27 cellular contexts compared by ENCODE assay signal in the genomic region with DNA sequence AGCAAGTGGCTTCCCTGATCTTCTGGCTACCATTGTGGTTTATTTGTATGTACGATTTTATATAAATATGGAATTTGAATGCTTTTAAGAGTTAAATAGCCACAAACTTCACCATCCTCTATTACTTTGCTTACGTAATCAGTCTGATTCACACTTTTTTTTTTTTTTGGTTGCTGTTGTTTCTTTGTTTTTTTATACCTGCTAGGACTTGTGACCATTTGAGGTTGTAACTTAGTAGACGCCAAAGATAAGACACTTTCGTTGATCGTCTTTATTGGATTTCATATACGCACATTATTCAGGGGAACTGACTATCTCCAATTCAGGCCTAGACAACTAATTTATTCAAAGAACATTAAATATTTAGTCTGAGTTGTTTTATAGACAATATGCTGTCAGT.
"Had no signal": no experiment of that assay in that cellular context is flagged by ENCODE, and none has a peak within 500 bp of the region (broad histone marks: within the 10 kb centered on the region; RNA-seq: fewer than 3 reads in every experiment).

No MANE protein-coding gene starts in this region.

- H3K4me1 ChIP-seq: left lung, lower lobe of right lung, parathyroid adenoma, right atrium auricular region, right lobe of liver, tibial nerve, uterus had no signal

- H3K4me3 ChIP-seq: left lung, lower lobe of right lung, neural progenitor cell, right atrium auricular region, right lobe of liver, smooth muscle cell, tibial nerve, uterus had no signal

- H3K79me2 ChIP-seq: parathyroid adenoma had no signal

- H3K9ac ChIP-seq: neural progenitor cell, parathyroid adenoma had no signal

- H2AFZ ChIP-seq: neural progenitor cell, parathyroid adenoma had no signal

- ATAC-seq: left colon; left lung; lower lobe of right lung; natural killer cell; right lobe of liver; stimulated activated memory B cell treated with anti-CD40 and anti-IgM and Interleukin-4, amounts not matched to agents 10 μg/mL and 1 μg/mL and 100 μg/mL, for 72 hours; stimulated activated naive CD8-positive, alpha-beta T cell treated with anti-CD3 and anti-CD28 coated beads, Interleukin-15, amount 100 ng/mL, for 72 hours had no signal

- FAIRE-seq: islet of Langerhans, kidney had no signal

- DNase-seq: immature natural killer cell; kidney; left colon; left lung; lower lobe of right lung; mesendoderm; naive B cell; natural killer cell; nephron progenitor cell; occipital lobe; right lobe of liver; stimulated activated CD4-positive, alpha-beta T cell treated with anti-CD3 and anti-CD28 coated beads, Interleukin-1b, Interleukin-23, amount 100 ng/mL, for 48 hours; stimulated activated CD4-positive, alpha-beta T cell treated with anti-CD3 and anti-CD28 coated beads, Interleukin-2, amount 100 ng/mL, for 48 hours; stimulated activated CD4-positive, alpha-beta T cell treated with anti-CD3 and anti-CD28 coated beads, Interleukin-4, amount 100 ng/mL, for 4 hours; stimulated activated CD8-positive, alpha-beta memory T cell treated with anti-CD3 and anti-CD28 coated beads, Interleukin-4, amount 100 ng/mL, for 48 hours; stimulated activated naive CD4-positive, alpha-beta T cell treated with Interleukin-2 at 50 U/mL for 16 hours; stimulated activated naive CD8-positive, alpha-beta T cell treated with anti-CD3 and anti-CD28 coated beads, Interleukin-15, amount 100 ng/mL, for 72 hours; substantia nigra; uterus had no signal

- H3K9me3 ChIP-seq: lower lobe of right lung, neutrophil, right atrium auricular region, right lobe of liver, tibial nerve, uterus had no signal

- H3K27me3 ChIP-seq: left lung, neural progenitor cell, neutrophil, right atrium auricular region, right lobe of liver, tibial nerve, uterus had no signal

- H3K4me2 ChIP-seq: neural progenitor cell had no signal

- H3K36me3 ChIP-seq: left lung, lower lobe of right lung, neural progenitor cell, neutrophil, right atrium auricular region, right lobe of liver, tibial nerve, uterus had no signal

- H3K27ac ChIP-seq: left lung, lower lobe of right lung, neural progenitor cell, neutrophil, parathyroid adenoma, right atrium auricular region, right lobe of liver, tibial nerve, uterus had no signal
